Comparison of ENCODE assay signal across 13 cellular contexts in the genomic region with DNA sequence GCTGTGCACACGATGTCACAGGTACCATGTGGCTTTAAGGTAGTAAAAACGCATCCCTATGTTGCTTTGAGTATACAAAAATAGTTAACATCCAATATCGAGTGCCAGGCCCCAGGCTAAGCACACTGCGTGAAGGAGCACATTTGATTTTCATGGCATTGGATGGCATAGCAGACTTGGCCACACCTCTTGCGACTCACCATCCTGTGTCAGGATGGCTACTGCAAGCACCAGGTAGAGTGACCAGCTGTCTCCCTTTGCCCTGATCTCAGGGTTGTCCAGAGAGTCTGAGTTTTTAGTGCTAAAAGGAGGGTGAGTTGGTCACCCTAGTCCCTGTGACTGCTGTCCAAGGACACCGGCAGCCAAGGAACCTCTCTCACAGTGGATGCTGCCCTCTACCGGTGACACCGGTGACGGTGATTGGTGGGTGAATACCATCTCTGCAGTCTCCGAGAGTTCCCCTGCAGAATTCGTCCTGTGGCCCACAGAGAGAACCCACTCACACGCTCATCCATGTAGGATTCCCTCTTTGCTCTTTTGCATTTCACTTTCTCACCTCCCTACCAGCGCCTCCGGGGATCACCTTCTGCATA.
DNase-seq lines count a peak whose midpoint lies in the region; ATAC-seq and TF ChIP-seq lines count a peak whose summit lies in the region.
"Had no signal": no experiment of that assay in that cellular context is flagged by ENCODE, and none has a peak within 500 bp of the region (broad histone marks: within the 10 kb centered on the region; RNA-seq: fewer than 3 reads in every experiment).

No MANE protein-coding gene starts in this region.

- DNase-seq in HPDE6-E6E7 (ENCODE audit: extremely low spot score) (peak; percentile 25), body of pancreas (peak; percentile 28 to 60 (median 44)), right cardiac atrium (peak in 2 of 3 donors; percentile 23 to 53), sciatic nerve (ENCODE audit: low spot score) (no peak), DMS153 treated with DMSO at 0.1 percent for 48 hours (lab: John Stamatoyannopoulos, UW; ENCODE audit: unreplicated experiment) (no peak)
- DNase-seq in stimulated activated naive B cell treated with anti-CD40 and anti-IgM and Interleukin-4, amounts not matched to agents 10 μg/mL and 1 μg/mL and 100 μg/mL, for 72 hours: no peak
- DNase-seq: activated CD8-positive, alpha-beta memory T cell treated with anti-CD3 and anti-CD28 coated beads, Interleukin-2, amount 10 ng/mL, durations not matched to agents 7 days and 5 days; NCI-H2171; tibial artery had no signal

- H3K27ac ChIP-seq in body of pancreas (no peak overlapping the region), right cardiac atrium (ENCODE audit: low read length) (no peak overlapping the region)
- H3K27ac ChIP-seq: hepatocyte, tibial artery had no signal

- no peak for TF ChIP-seq POLR2A in body of pancreas (IDR thresholded peaks at IDR 0.05)

- ATAC-seq in body of pancreas (no peak), right cardiac atrium (peak; percentile 17 to 47), sciatic nerve (peak; percentile 52), HG02759 (IDR thresholded peaks at IDR 0.05; ENCODE audit: unreplicated experiment) (no peak), HG03442 (IDR thresholded peaks at IDR 0.05; ENCODE audit: unreplicated experiment) (no peak)
- no peak for ATAC-seq in stimulated activated naive B cell treated with anti-CD40 and anti-IgM and Interleukin-4, amounts not matched to agents 10 μg/mL and 1 μg/mL and 100 μg/mL, for 72 hours (replicated peaks)
- ATAC-seq: activated CD8-positive, alpha-beta memory T cell treated with anti-CD3 and anti-CD28 coated beads, Interleukin-2, amount 10 ng/mL, durations not matched to agents 7 days and 5 days; mucosa of descending colon had no signal

- H3K36me3 Mint-ChIP-seq in stimulated activated naive B cell treated with anti-CD40 and anti-IgM and Interleukin-4, amounts not matched to agents 10 μg/mL and 1 μg/mL and 100 μg/mL, for 72 hours: no peaks in the 10 kb centered on the region
- H3K36me3 Mint-ChIP-seq: activated CD8-positive, alpha-beta memory T cell treated with anti-CD3 and anti-CD28 coated beads, Interleukin-2, amount 10 ng/mL, durations not matched to agents 7 days and 5 days had no signal

- H3K36me3 ChIP-seq in body of pancreas (replicated peaks in 1 of 2; ENCODE audit: insufficient read depth in 1 of 2, low read depth in 2 of 2): no peaks in the 10 kb centered on the region
- H3K36me3 ChIP-seq: tibial artery had no signal

- no peaks in the 10 kb centered on the region for H3K4me1 Mint-ChIP-seq in stimulated activated naive B cell treated with anti-CD40 and anti-IgM and Interleukin-4, amounts not matched to agents 10 μg/mL and 1 μg/mL and 100 μg/mL, for 72 hours
- H3K4me1 Mint-ChIP-seq: activated CD8-positive, alpha-beta memory T cell treated with anti-CD3 and anti-CD28 coated beads, Interleukin-2, amount 10 ng/mL, durations not matched to agents 7 days and 5 days had no signal

- no peaks in the 10 kb centered on the region for H3K27me3 Mint-ChIP-seq in stimulated activated naive B cell treated with anti-CD40 and anti-IgM and Interleukin-4, amounts not matched to agents 10 μg/mL and 1 μg/mL and 100 μg/mL, for 72 hours
- H3K27me3 Mint-ChIP-seq: activated CD8-positive, alpha-beta memory T cell treated with anti-CD3 and anti-CD28 coated beads, Interleukin-2, amount 10 ng/mL, durations not matched to agents 7 days and 5 days had no signal

- intact Hi-C loops in body of pancreas (cut with DNase I): no loop called here
- intact Hi-C loops in right cardiac atrium (cut with DNase I): no loop called here
- intact Hi-C loops in sciatic nerve (cut with DNase I): no loop called here

- H3K4me1 ChIP-seq in body of pancreas (no peaks in the 10 kb centered on the region), right cardiac atrium (ENCODE audit: control insufficient read depth, insufficient read depth, low read length) (no peaks in the 10 kb centered on the region)

- peak in 6 of 7 experiments; percentile 14 to 38 (median 33) for TF ChIP-seq CTCF in body of pancreas (IDR thresholded peaks at IDR 0.05)

- no peak overlapping the region for H3K4me3 Mint-ChIP-seq in stimulated activated naive B cell treated with anti-CD40 and anti-IgM and Interleukin-4, amounts not matched to agents 10 μg/mL and 1 μg/mL and 100 μg/mL, for 72 hours
- H3K4me3 Mint-ChIP-seq: activated CD8-positive, alpha-beta memory T cell treated with anti-CD3 and anti-CD28 coated beads, Interleukin-2, amount 10 ng/mL, durations not matched to agents 7 days and 5 days had no signal

- no peaks in the 10 kb centered on the region for H3K27me3 ChIP-seq in body of pancreas
- no peaks in the 10 kb centered on the region for H3K27me3 ChIP-seq in right cardiac atrium (ENCODE audit: control insufficient read depth, insufficient read depth)
- H3K27me3 ChIP-seq: hepatocyte, tibial artery had no signal

- 51 to 70% methylated on average over 13 to 14 of the region's 14 CpGs for WGBS in body of pancreas, 2 donors
- WGBS in right cardiac atrium: 79% methylated on average over 14 of the region's 14 CpGs

- H3K9me3 ChIP-seq in body of pancreas (no peaks in the 10 kb centered on the region), right cardiac atrium (ENCODE audit: control insufficient read depth, low read length) (no peaks in the 10 kb centered on the region)
- H3K9me3 ChIP-seq: mucosa of descending colon, tibial artery had no signal

- H3K27ac Mint-ChIP-seq in stimulated activated naive B cell treated with anti-CD40 and anti-IgM and Interleukin-4, amounts not matched to agents 10 μg/mL and 1 μg/mL and 100 μg/mL, for 72 hours: no peak overlapping the region
- H3K27ac Mint-ChIP-seq: activated CD8-positive, alpha-beta memory T cell treated with anti-CD3 and anti-CD28 coated beads, Interleukin-2, amount 10 ng/mL, durations not matched to agents 7 days and 5 days had no signal

- H3K4me3 ChIP-seq in body of pancreas: no peak overlapping the region
- no peak overlapping the region for H3K4me3 ChIP-seq in right cardiac atrium (ENCODE audit: low read length)
- H3K4me3 ChIP-seq: hepatocyte, mucosa of descending colon, tibial artery had no signal

- peaks cover 0 to 2% of the 10 kb centered on the region in 2 donors for H3K9me3 Mint-ChIP-seq in stimulated activated naive B cell treated with anti-CD40 and anti-IgM and Interleukin-4, amounts not matched to agents 10 μg/mL and 1 μg/mL and 100 μg/mL, for 72 hours

Comparison
In these comparisons a context has a peak if more than half of its experiments do, and no peak if none do; other contexts are left out.
1. DNase-seq: peak in HPDE6-E6E7 (single experiment), body of pancreas (4 of 4) and right cardiac atrium (2 of 3); none in sciatic nerve (single experiment), DMS153 treated with DMSO at 0.1 percent for 48 hours (single experiment) and stimulated activated naive B cell treated with anti-CD40 and anti-IgM and Interleukin-4, amounts not matched to agents 10 μg/mL and 1 μg/mL and 100 μg/mL, for 72 hours (single experiment).
2. ATAC-seq: peak in right cardiac atrium (2 of 2) and sciatic nerve (single experiment); none in body of pancreas (single experiment), HG02759 (single experiment), HG03442 (single experiment) and stimulated activated naive B cell treated with anti-CD40 and anti-IgM and Interleukin-4, amounts not matched to agents 10 μg/mL and 1 μg/mL and 100 μg/mL, for 72 hours (0 of 2).